1 cellular context compared by ENCODE assay signal in the genomic region with DNA sequence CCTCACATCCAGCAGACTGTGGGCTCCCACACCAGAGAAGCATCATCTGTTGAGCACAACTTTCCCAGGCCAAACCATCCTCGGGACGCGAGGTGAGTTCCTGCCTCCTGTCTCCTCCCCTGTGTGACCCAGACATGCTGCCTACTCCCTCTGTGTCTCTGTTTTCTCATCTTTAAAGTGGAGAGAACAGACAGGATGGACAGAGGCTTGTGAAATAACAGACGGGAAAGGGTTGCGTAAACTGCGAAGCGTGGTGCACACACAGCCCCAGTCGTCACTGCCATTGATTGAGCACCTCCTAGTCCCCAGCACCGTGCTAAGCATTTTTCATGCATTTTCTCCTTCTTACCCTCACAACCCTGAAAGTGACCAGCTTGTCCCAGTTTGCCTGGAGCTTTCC.
TF ChIP-seq lines count a peak whose summit lies in the region.

No MANE protein-coding gene starts in this region.

TF ChIP-seq in HepG2, 621 proteins besides CTCF, POLR2A, EP300 and RAD21:
- TF ChIP-seq CEBPB (IDR thresholded peaks at IDR 0.05; ENCODE audit: borderline replicate concordance, low read depth, low read length) (peak; percentile 86; the same call in 1 of the 2 replicates), KDM1A (CRISPR knock-in tag; IDR thresholded peaks at IDR 0.05) (peak; percentile 59; the same call in 1 of the 2 replicates), SP4 (CRISPR knock-in tag; IDR thresholded peaks at IDR 0.05) (no peak), CEBPG (CRISPR knock-in tag; IDR thresholded peaks at IDR 0.05) (peak; percentile 82), MAFG (CRISPR knock-in tag; IDR thresholded peaks at IDR 0.05) (no peak), ZNF629 (CRISPR knock-in tag; conservative IDR thresholded peaks at IDR 0.05) (peak; percentile 42; the same call in 1 of the 2 replicates), HNRNPLL (IDR thresholded peaks at IDR 0.05; ENCODE audit: low read depth, low read length, poor library complexity, severe bottlenecking) (peak; percentile 61), ZNF768 (CRISPR knock-in tag; IDR thresholded peaks at IDR 0.05) (peak; percentile 70)
